ENCODE assay signal across 17 cellular contexts in the genomic region with DNA sequence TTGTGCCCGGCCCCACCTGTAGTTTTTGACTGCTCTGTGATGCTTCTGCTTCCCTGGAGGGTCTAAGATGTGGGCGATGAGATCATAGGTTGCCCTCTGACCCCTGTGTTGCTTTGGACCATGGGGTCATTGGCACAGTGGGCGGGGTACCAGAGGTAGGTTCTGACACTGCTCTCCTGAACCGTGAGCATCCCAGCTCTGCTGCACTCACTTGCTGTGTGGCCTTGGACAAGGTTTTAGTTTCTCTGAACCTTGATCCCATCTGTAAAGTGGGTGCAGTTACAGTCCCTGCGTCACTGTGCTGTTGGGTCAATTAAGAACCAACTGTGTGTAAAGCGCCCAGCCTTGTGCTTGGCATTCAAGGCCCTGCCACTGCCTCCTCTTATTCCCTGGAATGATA. TPM values are rescaled to one million over a fixed set of nuclear protein-coding genes. Genes with fewer than 3 reads are reported as not detected.
DNase-seq lines count a peak whose midpoint lies in the region; ATAC-seq, FAIRE-seq and TF ChIP-seq lines count a peak whose summit lies in the region.
"Had no signal": no experiment of that assay in that cellular context is flagged by ENCODE, and none has a peak within 500 bp of the region (broad histone marks: within the 10 kb centered on the region; RNA-seq: fewer than 3 reads in every experiment).

No MANE protein-coding gene starts in this region.

- H2BK120ac ChIP-seq in neuronal stem cell (ENCODE audit: low read depth, low read length) = no peak overlapping the region

- H3K4ac ChIP-seq in neuronal stem cell (ENCODE audit: low read length) = no peak overlapping the region

- no peak overlapping the region for H3K4me2 ChIP-seq in neuronal stem cell (ENCODE audit: insufficient read depth, low read length, poor library complexity, severe bottlenecking)
- H3K4me2 ChIP-seq: BLaER1 had no signal

- H3K4me3 ChIP-seq in coronary artery (no peak overlapping the region), neuronal stem cell (ENCODE audit: low read length in 2 of 2) (no peak overlapping the region), upper lobe of right lung (no peak overlapping the region)
- H3K4me3 ChIP-seq: BLaER1, SJCRH30 had no signal

- H2BK15ac ChIP-seq in neuronal stem cell (ENCODE audit: low read length) = no peak overlapping the region

- H3K27me3 ChIP-seq in neuronal stem cell (ENCODE audit: control insufficient read depth in 3 of 3, insufficient read depth in 3 of 3, low read depth in 1 of 3, low read length in 3 of 3) = no peaks in the 10 kb centered on the region
- no peaks in the 10 kb centered on the region for H3K27me3 ChIP-seq in upper lobe of right lung
- H3K27me3 ChIP-seq: BLaER1, SJCRH30 had no signal

- TF ChIP-seq CTCF in coronary artery (IDR thresholded peaks at IDR 0.05) (no peak), upper lobe of right lung (IDR thresholded peaks at IDR 0.05) (no peak)

- peak overlapping the region; percentile 13 for H3K9ac ChIP-seq in neuronal stem cell (ENCODE audit: low read depth, low read length, poor library complexity)
- H3K9ac ChIP-seq: BLaER1 had no signal

- no peak for ATAC-seq in upper lobe of right lung
- ATAC-seq in HG03175 (IDR thresholded peaks at IDR 0.05; ENCODE audit: unreplicated experiment) = no peak

- H3K4me1 ChIP-seq in neuronal stem cell (ENCODE audit: control insufficient read depth in 2 of 2, insufficient read depth in 1 of 2, low read depth in 1 of 2, low read length in 2 of 2) = no peaks in the 10 kb centered on the region
- peaks cover 1% of the 10 kb centered on the region for H3K4me1 ChIP-seq in upper lobe of right lung
- H3K4me1 ChIP-seq: SJCRH30 had no signal

- no peak overlapping the region for H4K91ac ChIP-seq in neuronal stem cell (ENCODE audit: low read depth, low read length, poor library complexity)

- no peak overlapping the region for H3K27ac ChIP-seq in coronary artery
- no peak overlapping the region for H3K27ac ChIP-seq in neuronal stem cell (replicated peaks; ENCODE audit: low read length)
- H3K27ac ChIP-seq in upper lobe of right lung = no peak overlapping the region
- H3K27ac ChIP-seq: 22Rv1, BLaER1, SJCRH30 had no signal

- no peak for FAIRE-seq in HTR-8/SVneo (lab: Jason Lieb, UNC)
- FAIRE-seq: H54, RCC 7860 had no signal

- intact Hi-C loops in upper lobe of right lung (cut with DNase I) = no loop called here

- H3K14ac ChIP-seq in neuronal stem cell (ENCODE audit: low read length) = no peak overlapping the region

- WGBS in neuronal stem cell (ENCODE audit: extremely low coverage in 2 of 2, insufficient read length in 2 of 2, insufficient replicate concordance in 1 of 2), 2 donors = no CpG with 5 or more reads among the region's 6 CpGs

- no peaks in the 10 kb centered on the region for H3K9me3 ChIP-seq in neuronal stem cell (replicated peaks in 1 of 2; ENCODE audit: control insufficient read depth in 2 of 2, insufficient read depth in 1 of 2, low read depth in 1 of 2, low read length in 2 of 2)
- H3K9me3 ChIP-seq in upper lobe of right lung = no peaks in the 10 kb centered on the region
- H3K9me3 ChIP-seq: BLaER1, SJCRH30 had no signal

- DNase-seq in activated effector memory CD4-positive, alpha-beta T cell treated with anti-CD3 and anti-CD28 coated beads, Interleukin-2, amount 50 U/mL, for 16 hours = peak; percentile 48
- DNase-seq in activated effector memory CD4-positive, alpha-beta T cell treated with Interleukin-2 at 50 U/mL for 16 hours = no peak
- DNase-seq in coronary artery (ENCODE audit: low spot score) (peak; percentile 41), neuronal stem cell (ENCODE audit: low spot score) (no peak), upper lobe of right lung (peak; percentile 6), CD1c-positive myeloid dendritic cell (ENCODE audit: extremely low spot score) (no peak), HTR-8/SVneo (ENCODE audit: insufficient read length, low spot score) (no peak)
- DNase-seq: DMS153, EL, NCI-H1436 treated with DMSO at 0.1 percent for 48 hours, NCI-H774, SJCRH30 had no signal

- no peak overlapping the region for H2AK5ac ChIP-seq in neuronal stem cell (ENCODE audit: low read depth, low read length)

- H2BK12ac ChIP-seq in neuronal stem cell (ENCODE audit: low read length) = peak overlapping the region; percentile 75

- H3K79me1 ChIP-seq in neuronal stem cell (ENCODE audit: low read depth, low read length) = peaks cover 5% of the 10 kb centered on the region

- H2BK5ac ChIP-seq in neuronal stem cell (ENCODE audit: low read length) = no peak overlapping the region

- no peak overlapping the region for H3K18ac ChIP-seq in neuronal stem cell (ENCODE audit: low read length)

- no peak overlapping the region for H2AFZ ChIP-seq in neuronal stem cell (ENCODE audit: low read length)

- peaks cover 3 to 43% of the 10 kb centered on the region in 2 donors for H3K36me3 ChIP-seq in neuronal stem cell (replicated peaks in 1 of 2; ENCODE audit: control insufficient read depth in 2 of 2, insufficient read depth in 2 of 2, low read length in 2 of 2)
- no peaks in the 10 kb centered on the region for H3K36me3 ChIP-seq in upper lobe of right lung

- no peak overlapping the region for H3K23ac ChIP-seq in neuronal stem cell (ENCODE audit: low read depth, low read length, poor library complexity)

- no peak overlapping the region for H4K8ac ChIP-seq in neuronal stem cell (ENCODE audit: low read depth, low read length)

RNA-seq across cellular contexts. Expression of a gene that starts 30.9 kb away (rescaled TPM):
- polyA plus RNA-seq in neuronal stem cell (2013, experiment 1 of 2) = 32.2 TPM
- 33.5 TPM for polyA plus RNA-seq in neuronal stem cell (2013, experiment 2 of 2)
- total RNA-seq in upper lobe of right lung = 64.0 TPM

Comparison
In these comparisons a context has a peak if more than half of its experiments do, and no peak if none do; other contexts are left out.
1. DNase-seq: peak in activated effector memory CD4-positive, alpha-beta T cell treated with anti-CD3 and anti-CD28 coated beads, Interleukin-2, amount 50 U/mL, for 16 hours (single experiment), coronary artery (single experiment) and upper lobe of right lung (single experiment); none in activated effector memory CD4-positive, alpha-beta T cell treated with Interleukin-2 at 50 U/mL for 16 hours (single experiment), neuronal stem cell (single experiment), CD1c-positive myeloid dendritic cell (single experiment) and HTR-8/SVneo (single experiment).